1 cellular context compared by ENCODE assay signal in genomic region chr11:122705396-122705795, GRCh38.
TF ChIP-seq lines count a peak whose summit lies in the region.

No MANE protein-coding gene starts in this region.

TF ChIP-seq in HepG2, 621 proteins besides CTCF, POLR2A, EP300 and RAD21:
- no peak for TF ChIP-seq GPN1 (CRISPR knock-in tag; IDR thresholded peaks at IDR 0.05; ENCODE audit: borderline replicate concordance)
- TF ChIP-seq KDM4B (CRISPR knock-in tag; IDR thresholded peaks at IDR 0.05) = no peak
- TF ChIP-seq TGIF2 (CRISPR knock-in tag; IDR thresholded peaks at IDR 0.05) = no peak
- TF ChIP-seq IRF2 (CRISPR knock-in tag; IDR thresholded peaks at IDR 0.05) = no peak
- no peak for TF ChIP-seq CREB3 (CRISPR knock-in tag; IDR thresholded peaks at IDR 0.05)
- TF ChIP-seq MED8 (CRISPR knock-in tag; IDR thresholded peaks at IDR 0.05; ENCODE audit: insufficient replicate concordance) = no peak
- TF ChIP-seq SALL2 (CRISPR knock-in tag; IDR thresholded peaks at IDR 0.05) = no peak
- TF ChIP-seq STAT6 (CRISPR knock-in tag; IDR thresholded peaks at IDR 0.05; ENCODE audit: borderline replicate concordance) = no peak
- TF ChIP-seq HMG20B (CRISPR knock-in tag; conservative IDR thresholded peaks at IDR 0.05) = no peak
- no peak for TF ChIP-seq ZNF292 (CRISPR knock-in tag; IDR thresholded peaks at IDR 0.05; ENCODE audit: borderline replicate concordance, low read depth)
- no peak for TF ChIP-seq DPF2 (CRISPR knock-in tag; IDR thresholded peaks at IDR 0.05; ENCODE audit: borderline replicate concordance, low read depth)
- TF ChIP-seq MLLT10 (CRISPR knock-in tag; IDR thresholded peaks at IDR 0.05) = no peak
- TF ChIP-seq BRD4 (CRISPR knock-in tag; IDR thresholded peaks at IDR 0.05) = no peak
- no peak for TF ChIP-seq ZNF20 (CRISPR knock-in tag; IDR thresholded peaks at IDR 0.05)
- no peak for TF ChIP-seq PCBP2 (optimal IDR thresholded peaks at IDR 0.05; ENCODE audit: low read depth, low read length, poor library complexity, severe bottlenecking)
